Comparison of ENCODE assay signal across 15 cellular contexts in genomic region chr17:46108120-46108519, GRCh38.
A peak's percentile ranks its signal among the peaks of the same experiment; 100 is the strongest.
DNase-seq lines count a peak whose midpoint lies in the region; ATAC-seq, FAIRE-seq and TF ChIP-seq lines count a peak whose summit lies in the region.
"Had no signal": no experiment of that assay in that cellular context is flagged by ENCODE, and none has a peak within 500 bp of the region (broad histone marks: within the 10 kb centered on the region; RNA-seq: fewer than 3 reads in every experiment).

No MANE protein-coding gene starts in this region.

- no peak overlapping the region for H3K4me2 ChIP-seq in SK-N-SH

- intact Hi-C loops in right cardiac atrium (cut with DNase I): no loop called here
- intact Hi-C loops in pancreas (cut with DNase I): no loop called here
- intact Hi-C loops in A673 (cut with micrococcal nuclease; ENCODE audit: unreplicated experiment): no loop called here

- FAIRE-seq in pancreas (lab: Jason Lieb, UNC): no peak
- FAIRE-seq: A204.1 had no signal

- no peaks in the 10 kb centered on the region for H3K36me3 ChIP-seq in SK-N-SH (replicated peaks in 1 of 2; ENCODE audit: control insufficient read depth in 1 of 2, insufficient read depth in 2 of 2, low read length in 1 of 2)
- no peaks in the 10 kb centered on the region for H3K36me3 ChIP-seq in pancreas
- no peaks in the 10 kb centered on the region for H3K36me3 ChIP-seq in A673 (ENCODE audit: insufficient read depth, low read length, poor library complexity, severe bottlenecking)
- H3K36me3 ChIP-seq: colonic mucosa, upper lobe of left lung had no signal

- H3K4me1 Mint-ChIP-seq in T-cell: peaks cover 80 to 96% (median 93%) of the 10 kb centered on the region in 3 donors

- no peaks in the 10 kb centered on the region for H3K9me2 ChIP-seq in SK-N-SH

- H3F3A ChIP-seq in SK-N-SH (replicated peaks; ENCODE audit: insufficient read depth): peaks cover 8% of the 10 kb centered on the region

- H3K4me1 ChIP-seq in SK-N-SH (ENCODE audit: control insufficient read depth in 1 of 2, insufficient read depth in 2 of 2, low read depth in 1 of 2, low read length in 1 of 2) (peaks cover 3 to 14% of the 10 kb centered on the region in 2 experiments; a peak in 2 of 4 replicates), right cardiac atrium (ENCODE audit: control insufficient read depth, insufficient read depth, low read length) (peaks cover 17% of the 10 kb centered on the region), pancreas (peaks cover 19 to 48% (median 45%) of the 10 kb centered on the region in 3 donors), A673 (ENCODE audit: insufficient read depth, low read length, poor library complexity, severe bottlenecking) (no peaks in the 10 kb centered on the region)

- H3K4me3 Mint-ChIP-seq in T-cell: peak overlapping the region in 1 of 3 donors; percentile 5

- H3K9ac ChIP-seq in SK-N-SH: no peak overlapping the region

- peaks cover 100% of the 10 kb centered on the region for H3K79me2 ChIP-seq in SK-N-SH (ENCODE audit: insufficient read depth)

- no peaks in the 10 kb centered on the region for H3K27me3 ChIP-seq in SK-N-SH (ENCODE audit: insufficient read depth)
- no peaks in the 10 kb centered on the region for H3K27me3 ChIP-seq in right cardiac atrium (ENCODE audit: control insufficient read depth, insufficient read depth)
- no peaks in the 10 kb centered on the region for H3K27me3 ChIP-seq in pancreas
- no peaks in the 10 kb centered on the region for H3K27me3 ChIP-seq in A673 (replicated peaks; ENCODE audit: insufficient read depth, low read depth, low read length, poor library complexity)
- H3K27me3 ChIP-seq: colonic mucosa, upper lobe of left lung had no signal

- WGBS in SK-N-SH (ENCODE audit: low lambda C conversion rate): 90% methylated on average over 2 of the region's 2 CpGs
- WGBS in right cardiac atrium: 65% methylated on average over 2 of the region's 2 CpGs
- 48% methylated on average over 2 of the region's 2 CpGs for WGBS in pancreas, 2 donors

- H3K27ac Mint-ChIP-seq in T-cell: peak overlapping the region; percentile 70 to 80

- TF ChIP-seq EP300 in SK-N-SH (IDR thresholded peaks at IDR 0.05; ENCODE audit: borderline replicate concordance in 1 of 2, low read depth in 1 of 2, low read length in 1 of 2): no peak

- no peaks in the 10 kb centered on the region for H3K9me3 ChIP-seq in SK-N-SH
- H3K9me3 ChIP-seq in right cardiac atrium (ENCODE audit: control insufficient read depth, low read length): no peaks in the 10 kb centered on the region
- H3K9me3 ChIP-seq in pancreas: no peaks in the 10 kb centered on the region
- H3K9me3 ChIP-seq in A673 (ENCODE audit: low read depth, low read length, poor library complexity, severe bottlenecking): no peaks in the 10 kb centered on the region
- H3K9me3 ChIP-seq: colonic mucosa, upper lobe of left lung had no signal

- no peak for TF ChIP-seq CTCF in SK-N-SH (IDR thresholded peaks at IDR 0.05)
- no peak for TF ChIP-seq CTCF in pancreas (IDR thresholded peaks at IDR 0.05)
- TF ChIP-seq CTCF in A673 (conservative IDR thresholded peaks at IDR 0.05; ENCODE audit: low read depth, low read length): no peak

- CTCF ChIA-PET in SK-N-SH (lab: Yijun Ruan, JAX) (interaction anchor here (1.0 to 1.7 kb wide), 5 partner anchors 9 to 426 kb away, joined by 3 to 6 read pairs (median 4); partner anchors contain the start of gene KANSL1), T-cell (lab: Charles Lee) (no interaction called here), A673 (lab: Charles Lee) (no interaction called here)

- ATAC-seq in SK-N-SH treated with all-trans-retinoic acid at 6 μM for 48 hours: no peak
- ATAC-seq in T-cell (replicated peaks in 1 of 4): no peak
- ATAC-seq in right cardiac atrium: no peak
- ATAC-seq in pancreas: peak; percentile 22 to 59 (median 33)
- no peak for ATAC-seq in GM21447 (IDR thresholded peaks at IDR 0.05; ENCODE audit: unreplicated experiment)
- ATAC-seq in HG03432 (IDR thresholded peaks at IDR 0.05; ENCODE audit: unreplicated experiment): no peak

- no peaks in the 10 kb centered on the region for H3K9me3 Mint-ChIP-seq in T-cell

- peaks cover 4% of the 10 kb centered on the region for H3K36me3 Mint-ChIP-seq in T-cell

- H4K20me1 ChIP-seq in SK-N-SH (ENCODE audit: insufficient read depth): peaks cover 100% of the 10 kb centered on the region

- no peak overlapping the region for H3K27ac ChIP-seq in SK-N-SH (ENCODE audit: low read depth in 2 of 2, low read length in 1 of 2)
- peak overlapping the region; percentile 17 for H3K27ac ChIP-seq in right cardiac atrium (ENCODE audit: low read length)
- peak overlapping the region in 1 of 4 donors; percentile 28 for H3K27ac ChIP-seq in pancreas
- no peak overlapping the region for H3K27ac ChIP-seq in A673 (ENCODE audit: low read depth, low read length, poor library complexity, severe bottlenecking)
- H3K27ac ChIP-seq: colonic mucosa had no signal

- DNase-seq in SK-N-SH (no peak), T-cell (no peak), right cardiac atrium (no peak), pancreas (no peak), A673 (ENCODE audit: low spot score) (no peak)
- DNase-seq: activated CD4-positive, alpha-beta T cell treated with anti-CD3 and anti-CD28 coated beads, Interleukin-2, amount 50 U/mL, for 48 hours; DMS 273 treated with DMSO at 0.1 percent for 48 hours; MM.1S; NCI-H2171; upper lobe of left lung had no signal

- H3K27me3 Mint-ChIP-seq in T-cell: no peaks in the 10 kb centered on the region

- H3K4me3 ChIP-seq in SK-N-SH (ENCODE audit: low read depth in 2 of 2, low read length in 1 of 2) (no peak overlapping the region), right cardiac atrium (ENCODE audit: low read length) (no peak overlapping the region), pancreas (no peak overlapping the region), A673 (ENCODE audit: low read depth, low read length, poor library complexity, severe bottlenecking) (no peak overlapping the region)
- H3K4me3 ChIP-seq: colonic mucosa, upper lobe of left lung had no signal

- no TSS peak for BruUV-seq in A673 (replicated peaks; lab: Mats Ljungman, UMichigan)

- no peak overlapping the region for H2AFZ ChIP-seq in SK-N-SH (ENCODE audit: low read depth)

- POLR2A ChIA-PET in SK-N-SH (lab: Yijun Ruan, JAX) (no interaction called here), T-cell (lab: Charles Lee) (no interaction called here), A673 (lab: Charles Lee; ENCODE audit: low non-redundant PET) (no interaction called here)

- no peak for TF ChIP-seq RAD21 in SK-N-SH (IDR thresholded peaks at IDR 0.05; ENCODE audit: low read length)

TF ChIP-seq in SK-N-SH, 30 proteins besides CTCF, POLR2A, EP300 and RAD21:
- TF ChIP-seq, protein P1, sequence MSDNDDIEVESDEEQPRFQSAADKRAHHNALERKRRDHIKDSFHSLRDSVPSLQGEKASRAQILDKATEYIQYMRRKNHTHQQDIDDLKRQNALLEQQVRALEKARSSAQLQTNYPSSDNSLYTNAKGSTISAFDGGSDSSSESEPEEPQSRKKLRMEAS (IDR thresholded peaks at IDR 0.05; ENCODE audit: low read depth): no peak
- TF ChIP-seq NRF1 (IDR thresholded peaks at IDR 0.05; ENCODE audit: low read depth, low read length): 0 out of 2 replicates have a peak, but pooled peaks have one; percentile 0

TF ChIP-seq in SK-N-SH treated with all-trans-retinoic acid at 6 μM for 48 hours, 23 proteins besides CTCF, POLR2A, EP300 and RAD21 (continues in another document):
- no peak for TF ChIP-seq ZNF70 (CRISPR knock-in tag; IDR thresholded peaks at IDR 0.05)
- TF ChIP-seq RARB (CRISPR knock-in tag; IDR thresholded peaks at IDR 0.05): no peak
- TF ChIP-seq, protein P2, sequence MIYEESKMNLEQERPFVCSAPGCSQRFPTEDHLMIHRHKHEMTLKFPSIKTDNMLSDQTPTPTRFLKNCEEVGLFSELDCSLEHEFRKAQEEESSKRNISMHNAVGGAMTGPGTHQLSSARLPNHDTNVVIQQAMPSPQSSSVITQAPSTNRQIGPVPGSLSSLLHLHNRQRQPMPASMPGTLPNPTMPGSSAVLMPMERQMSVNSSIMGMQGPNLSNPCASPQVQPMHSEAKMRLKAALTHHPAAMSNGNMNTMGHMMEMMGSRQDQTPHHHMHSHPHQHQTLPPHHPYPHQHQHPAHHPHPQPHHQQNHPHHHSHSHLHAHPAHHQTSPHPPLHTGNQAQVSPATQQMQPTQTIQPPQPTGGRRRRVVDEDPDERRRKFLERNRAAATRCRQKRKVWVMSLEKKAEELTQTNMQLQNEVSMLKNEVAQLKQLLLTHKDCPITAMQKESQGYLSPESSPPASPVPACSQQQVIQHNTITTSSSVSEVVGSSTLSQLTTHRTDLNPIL (CRISPR knock-in tag; IDR thresholded peaks at IDR 0.05; ENCODE audit: low read depth): no peak
- TF ChIP-seq CSDC2 (CRISPR knock-in tag; IDR thresholded peaks at IDR 0.05): no peak
- TF ChIP-seq ZFP3 (CRISPR knock-in tag; IDR thresholded peaks at IDR 0.05): no peak
- TF ChIP-seq ZNF8 (CRISPR knock-in tag; IDR thresholded peaks at IDR 0.05): no peak
- TF ChIP-seq, protein P3, sequence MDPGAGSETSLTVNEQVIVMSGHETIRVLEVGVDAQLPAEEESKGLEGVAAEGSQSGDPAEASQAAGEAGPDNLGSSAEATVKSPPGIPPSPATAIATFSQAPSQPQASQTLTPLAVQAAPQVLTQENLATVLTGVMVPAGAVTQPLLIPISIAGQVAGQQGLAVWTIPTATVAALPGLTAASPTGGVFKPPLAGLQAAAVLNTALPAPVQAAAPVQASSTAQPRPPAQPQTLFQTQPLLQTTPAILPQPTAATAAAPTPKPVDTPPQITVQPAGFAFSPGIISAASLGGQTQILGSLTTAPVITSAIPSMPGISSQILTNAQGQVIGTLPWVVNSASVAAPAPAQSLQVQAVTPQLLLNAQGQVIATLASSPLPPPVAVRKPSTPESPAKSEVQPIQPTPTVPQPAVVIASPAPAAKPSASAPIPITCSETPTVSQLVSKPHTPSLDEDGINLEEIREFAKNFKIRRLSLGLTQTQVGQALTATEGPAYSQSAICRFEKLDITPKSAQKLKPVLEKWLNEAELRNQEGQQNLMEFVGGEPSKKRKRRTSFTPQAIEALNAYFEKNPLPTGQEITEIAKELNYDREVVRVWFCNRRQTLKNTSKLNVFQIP (CRISPR knock-in tag; IDR thresholded peaks at IDR 0.05; ENCODE audit: borderline replicate concordance, low read depth): no peak
- no peak for TF ChIP-seq ARNTL (CRISPR knock-in tag; IDR thresholded peaks at IDR 0.05; ENCODE audit: borderline replicate concordance, low read depth)
- TF ChIP-seq ISL1 (CRISPR knock-in tag; IDR thresholded peaks at IDR 0.05): no peak

Comparison
In these comparisons a context has a peak if more than half of its experiments do, and no peak if none do; other contexts are left out.
1. ATAC-seq: peak in pancreas (4 of 4); none in SK-N-SH treated with all-trans-retinoic acid at 6 μM for 48 hours (single experiment), T-cell (0 of 4), right cardiac atrium (0 of 2), GM21447 (single experiment) and HG03432 (single experiment).